Comparison of ENCODE assay signal across 8 cellular contexts in genomic region chrX:154799554-154800348, GRCh38. TPM values are rescaled to one million over a fixed set of nuclear protein-coding genes. Genes with fewer than 3 reads are reported as not detected.
DNase-seq lines count a peak whose midpoint lies in the region; ATAC-seq and TF ChIP-seq lines count a peak whose summit lies in the region.

No MANE protein-coding gene starts in this region.

- H3K9me3 ChIP-seq in HEK293 (ENCODE audit: control insufficient read depth, insufficient read depth, low read depth, low read length) (no peaks in the 10 kb centered on the region), skeletal muscle tissue (ENCODE audit: control insufficient read depth in 3 of 3, low read length in 3 of 3) (no peaks in the 10 kb centered on the region)

- peak; percentile 77 for DNase-seq in NCI-H510A (lab: John Stamatoyannopoulos, UW)
- peak; percentile 86 for DNase-seq in dermis blood vessel endothelial cell
- DNase-seq in stimulated activated CD8-positive, alpha-beta memory T cell treated with anti-CD3 and anti-CD28 coated beads, Interleukin-4, amount 100 ng/mL, for 48 hours = no peak

- no peak for TF ChIP-seq CTCF in HEK293 (tag by site-specific recombination; IDR thresholded peaks at IDR 0.05)

- POLR2A ChIA-PET in HEK293 (lab: Yijun Ruan, JAX) = interaction anchor here (1.4 to 2.0 kb wide), 2 partner anchors 24 to 37 kb away, joined by 3 to 6 read pairs; partner anchors contain the start of gene DKC1

- H3K27ac ChIP-seq in HEK293 (ENCODE audit: extremely low read depth, low read depth, low read length) = peak overlapping the region; percentile 51; the same call in 1 of the 2 replicates
- peak overlapping the region; percentile 34 for H3K27ac ChIP-seq in skeletal muscle tissue (ENCODE audit: low read depth, low read length)

- no peak overlapping the region for H3K4me3 ChIP-seq in HEK293 (ENCODE audit: low read depth, low read length)
- H3K4me3 ChIP-seq in skeletal muscle tissue (ENCODE audit: low read length in 3 of 3) = no peak overlapping the region

- no peaks in the 10 kb centered on the region for H3K27me3 ChIP-seq in skeletal muscle tissue (ENCODE audit: control insufficient read depth in 3 of 3, insufficient read depth in 3 of 3, low read length in 3 of 3)

- H3K4me1 ChIP-seq in HEK293 (ENCODE audit: control insufficient read depth, insufficient read depth, low read length) = peaks cover 18% of the 10 kb centered on the region
- peaks cover 11 to 16% (median 16%) of the 10 kb centered on the region in 3 donors for H3K4me1 ChIP-seq in skeletal muscle tissue (ENCODE audit: control insufficient read depth in 3 of 3, insufficient read depth in 3 of 3, low read length in 3 of 3)

- ATAC-seq in HG03045 (IDR thresholded peaks at IDR 0.05; ENCODE audit: unreplicated experiment) (no peak), HG02571 (IDR thresholded peaks at IDR 0.05; ENCODE audit: unreplicated experiment) (no peak), GM18519 (IDR thresholded peaks at IDR 0.05; ENCODE audit: low FRiP score, unreplicated experiment) (no peak)

- H3K36me3 ChIP-seq in HEK293 (ENCODE audit: control insufficient read depth in 2 of 2, insufficient read depth in 1 of 2, low read length in 2 of 2) (no peaks in the 10 kb centered on the region), skeletal muscle tissue (ENCODE audit: control insufficient read depth in 3 of 3, insufficient read depth in 3 of 3, low read length in 3 of 3) (no peaks in the 10 kb centered on the region)

- CTCF ChIA-PET in HEK293 (lab: Yijun Ruan, JAX) = interaction anchor here (0.6 to 1.2 kb wide), 3 partner anchors 23 to 41 kb away, joined by 3 to 7 read pairs (median 5); no protein-coding TSS in a partner anchor

- peak overlapping the region in 1 of 3 donors; percentile 10 for H3K9ac ChIP-seq in skeletal muscle tissue (ENCODE audit: low read depth in 1 of 3, low read length in 3 of 3)

TF ChIP-seq in HEK293, 187 proteins besides CTCF, POLR2A, EP300 and RAD21 (continues in another document):
- TF ChIP-seq PATZ1 (tag by site-specific recombination; IDR thresholded peaks at IDR 0.05) (peak; percentile 54; the same call in 1 of the 2 replicates), FEZF1 (tag by site-specific recombination; IDR thresholded peaks at IDR 0.05) (peak; percentile 97), KLF9 (tag by site-specific recombination; IDR thresholded peaks at IDR 0.05; ENCODE audit: low read depth) (no peak), ZNF600 (tag by site-specific recombination; IDR thresholded peaks at IDR 0.05) (peak; percentile 57), IKZF3 (tag by site-specific recombination; IDR thresholded peaks at IDR 0.05) (no peak), ZFHX2 (tag by site-specific recombination; conservative IDR thresholded peaks at IDR 0.05) (peak; percentile 91), GLIS1 (tag by site-specific recombination; IDR thresholded peaks at IDR 0.05) (peak; percentile 96), ZNF394 (tag by site-specific recombination; IDR thresholded peaks at IDR 0.05; ENCODE audit: borderline replicate concordance) (no peak), ZNF571 (tag by site-specific recombination; IDR thresholded peaks at IDR 0.05) (no peak), ZNF473 (tag by site-specific recombination; IDR thresholded peaks at IDR 0.05) (no peak), RBAK (tag by site-specific recombination; IDR thresholded peaks at IDR 0.05) (no peak), KLF1 (tag by site-specific recombination; IDR thresholded peaks at IDR 0.05) (0 out of 2 replicates have a peak, but pooled peaks have one; percentile 35), ZNF404 (tag by site-specific recombination; IDR thresholded peaks at IDR 0.05) (no peak), TCF7L2 (IDR thresholded peaks at IDR 0.05; ENCODE audit: borderline replicate concordance, low read depth, low read length) (peak; percentile 58), ZNF140 (tag by site-specific recombination; IDR thresholded peaks at IDR 0.05) (no peak), ZNF37A (tag by site-specific recombination; IDR thresholded peaks at IDR 0.05) (no peak), YY2 (tag by site-specific recombination; IDR thresholded peaks at IDR 0.05) (no peak), ZNF112 (tag by site-specific recombination; IDR thresholded peaks at IDR 0.05) (no peak), ZBTB49 (tag by site-specific recombination; IDR thresholded peaks at IDR 0.05; ENCODE audit: low read depth) (no peak), ZNF324 (tag by site-specific recombination; IDR thresholded peaks at IDR 0.05) (no peak), ZNF654 (tag by site-specific recombination; IDR thresholded peaks at IDR 0.05; ENCODE audit: low read depth) (no peak), ZIC2 (tag by site-specific recombination; IDR thresholded peaks at IDR 0.05) (peak; percentile 82), ZNF488 (tag by site-specific recombination; IDR thresholded peaks at IDR 0.05) (no peak), ZNF830 (tag by site-specific recombination; IDR thresholded peaks at IDR 0.05; ENCODE audit: low read depth) (no peak), ZBTB6 (tag by site-specific recombination; IDR thresholded peaks at IDR 0.05) (no peak), ZNF146 (tag by site-specific recombination; IDR thresholded peaks at IDR 0.05) (peak; percentile 61; the same call in 1 of the 2 replicates), ZNF701 (tag by site-specific recombination; IDR thresholded peaks at IDR 0.05) (no peak)

RNA-seq across cellular contexts. Expression of gene MPP1, which starts 5.5 kb away (rescaled TPM):
- 39.5 and 59.2 TPM in 2 replicates for total RNA-seq in dermis blood vessel endothelial cell
- total RNA-seq in skeletal muscle tissue = 45.9 TPM

RNA-seq across cellular contexts. Expression of gene SMIM9, which starts 34.7 kb away (rescaled TPM):
- total RNA-seq in dermis blood vessel endothelial cell (not detected in 2 replicates), skeletal muscle tissue (not detected)

RNA-seq across cellular contexts. Expression of gene DKC1, which starts 37.1 kb away (rescaled TPM):
- total RNA-seq in dermis blood vessel endothelial cell (45.6 and 71.2 TPM in 2 replicates), skeletal muscle tissue (18.3 TPM)

RNA-seq across cellular contexts. Expression of gene GAB3, which starts 48.9 kb away (rescaled TPM):
- total RNA-seq in dermis blood vessel endothelial cell (12.1 and 14.1 TPM in 2 replicates), skeletal muscle tissue (5.7 TPM)
